11 cellular contexts compared by ENCODE assay signal in genomic region chr1:38558476-38559179, GRCh38.
A peak's percentile ranks its signal among the peaks of the same experiment; 100 is the strongest.
DNase-seq lines count a peak whose midpoint lies in the region; TF ChIP-seq lines count a peak whose summit lies in the region.
"Had no signal": no experiment of that assay in that cellular context is flagged by ENCODE, and none has a peak within 500 bp of the region (broad histone marks: within the 10 kb centered on the region; RNA-seq: fewer than 3 reads in every experiment).

No MANE protein-coding gene starts in this region.

- TF ChIP-seq POLR2A in spleen (IDR thresholded peaks at IDR 0.05) = no peak

- peaks cover 18% of the 10 kb centered on the region for H3K27me3 ChIP-seq in HUES48 (ENCODE audit: control insufficient read depth, insufficient read depth, low read length)
- peaks cover 0 to 37% (median 4%) of the 10 kb centered on the region in 7 donors for H3K27me3 ChIP-seq in spleen (replicated peaks in 1 of 7)

- TF ChIP-seq CTCF in spleen (IDR thresholded peaks at IDR 0.05 in 8 of 11, conservative IDR thresholded peaks at IDR 0.05 in 3 of 11) (no peak), GM20000 (IDR thresholded peaks at IDR 0.05; ENCODE audit: extremely low read depth, missing control alignments) (no peak)

- DNase-seq in NCI-H1417 (lab: John Stamatoyannopoulos, UW) (peak; percentile 39 to 75 (median 50)), NCI-H1417 treated with DMSO at 0.1 percent for 48 hours (lab: John Stamatoyannopoulos, UW) (no peak), ecto neural progenitor cell (ENCODE audit: low spot score) (peak; percentile 69), spleen (peak; percentile 78), NCI-H146 (lab: John Stamatoyannopoulos, UW) (no peak), GM20000 (ENCODE audit: low spot score) (no peak), NCI-H345 (lab: John Stamatoyannopoulos, UW) (no peak)
- DNase-seq: dermis blood vessel endothelial cell, PC-9 had no signal

- intact Hi-C loops in spleen (cut with DNase I; ENCODE audit: low total_unique reads) = no loop called here

- H3K36me3 ChIP-seq in HUES48 (ENCODE audit: control insufficient read depth, insufficient read depth, low read length) (no peaks in the 10 kb centered on the region), spleen (no peaks in the 10 kb centered on the region)

- H3K9me3 ChIP-seq in HUES48 (ENCODE audit: control insufficient read depth, insufficient read depth, low read length) = no peaks in the 10 kb centered on the region
- no peaks in the 10 kb centered on the region for H3K9me3 ChIP-seq in spleen

- 71 to 76% (median 75%) methylated on average over 11 to 15 of the region's 15 CpGs for WGBS in spleen, 5 donors

- H3K4me3 ChIP-seq in HUES48 (ENCODE audit: low read depth, low read length) (peak overlapping the region; percentile 28), spleen (peak overlapping the region in 1 of 8 donors; percentile 56)
- H3K4me3 ChIP-seq: PC-9 had no signal

- no peak overlapping the region for H3K9ac ChIP-seq in HUES48 (ENCODE audit: low read depth, low read length)

- H3K27ac ChIP-seq in HUES48 (ENCODE audit: low read depth, low read length) (peak overlapping the region; percentile 54), spleen (peak overlapping the region; percentile 42 to 82 (median 53))
- H3K27ac ChIP-seq: 22Rv1, PC-9 had no signal

- peaks cover 22% of the 10 kb centered on the region for H3K4me1 ChIP-seq in HUES48 (ENCODE audit: control insufficient read depth, insufficient read depth, low read length)
- peaks cover 10 to 50% (median 27%) of the 10 kb centered on the region in 6 donors for H3K4me1 ChIP-seq in spleen

Comparison
In these comparisons a context has a peak if more than half of its experiments do, and no peak if none do; other contexts are left out.
1. DNase-seq: peak in NCI-H1417 (3 of 3), ecto neural progenitor cell (single experiment) and spleen (single experiment); none in NCI-H1417 treated with DMSO at 0.1 percent for 48 hours (single experiment), NCI-H146 (single experiment), GM20000 (single experiment) and NCI-H345 (single experiment).